In genomic region chr5:14663734-14664269, GRCh38 we compare ENCODE assay signal across 8 cellular contexts. TPM values are rescaled to one million over a fixed set of nuclear protein-coding genes. Genes with fewer than 3 reads are reported as not detected.
A peak's percentile ranks its signal among the peaks of the same experiment; 100 is the strongest.
DNase-seq lines count a peak whose midpoint lies in the region; ATAC-seq, FAIRE-seq and TF ChIP-seq lines count a peak whose summit lies in the region.

No MANE protein-coding gene starts in this region.

- H2BK12ac ChIP-seq in H1 (ENCODE audit: low read depth, low read length): no peak overlapping the region

- no peak for TF ChIP-seq RAD21 in H1 (IDR thresholded peaks at IDR 0.05 in 1 of 2, conservative IDR thresholded peaks at IDR 0.05 in 1 of 2; ENCODE audit: low read depth in 2 of 2, low read length in 2 of 2)

- H3K27me3 ChIP-seq in BE2C (no peaks in the 10 kb centered on the region), H1 (replicated peaks in 1 of 4; ENCODE audit: control insufficient read depth in 3 of 4, extremely low read depth in 1 of 4, insufficient read depth in 3 of 4, low read length in 3 of 4) (peaks cover 0 to 19% (median 14%) of the 10 kb centered on the region in 4 experiments; a peak in 6 of 7 replicates)

- peak overlapping the region; percentile 93 for H4K91ac ChIP-seq in H1 (replicated peaks; ENCODE audit: insufficient read length, low read length)

- H3K9me3 ChIP-seq in BE2C (no peaks in the 10 kb centered on the region), H1 (ENCODE audit: insufficient read depth in 2 of 2, low read depth in 1 of 2, low read length in 1 of 2) (no peaks in the 10 kb centered on the region)

- peak; percentile 18 for ATAC-seq in GM18868 (IDR thresholded peaks at IDR 0.05; ENCODE audit: unreplicated experiment)
- peak; percentile 23 for ATAC-seq in HG03432 (IDR thresholded peaks at IDR 0.05; ENCODE audit: unreplicated experiment)
- no peak for ATAC-seq in HG02973 (IDR thresholded peaks at IDR 0.05; ENCODE audit: unreplicated experiment)

- TF ChIP-seq CTCF in BE2C (IDR thresholded peaks at IDR 0.05; ENCODE audit: low read depth, low read length): no peak
- TF ChIP-seq CTCF in H1 (IDR thresholded peaks at IDR 0.05; ENCODE audit: control extremely low read depth in 1 of 3, insufficient read depth in 1 of 3, low read depth in 1 of 3, low read length in 3 of 3): no peak

- H3K36me3 ChIP-seq in BE2C: peaks cover 2% of the 10 kb centered on the region; the same call in 1 of the 2 replicates
- H3K36me3 ChIP-seq in H1 (ENCODE audit: control insufficient read depth in 2 of 4, insufficient read depth in 4 of 4, low read length in 3 of 4): no peaks in the 10 kb centered on the region

- no peak overlapping the region for H3K23ac ChIP-seq in H1 (ENCODE audit: insufficient read length)

- DNase-seq in BE2C: peak; percentile 14
- peak; percentile 29 for DNase-seq in RPMI8226
- DNase-seq in H1 (ENCODE audit: low read depth in 1 of 2, low spot score in 2 of 2): no peak
- peak; percentile 28 for DNase-seq in myocyte (ENCODE audit: low read depth)
- no peak for DNase-seq in AML-193 (lab: John Stamatoyannopoulos, UW)

- H3K9ac ChIP-seq in H1 (replicated peaks in 1 of 4; ENCODE audit: extremely low read depth in 1 of 4, low read depth in 3 of 4, low read length in 3 of 4): peak overlapping the region; percentile 19 to 87 (median 44)

- no peak for FAIRE-seq in H1 (lab: Jason Lieb, UNC)

- H3K56ac ChIP-seq in H1 (replicated peaks; ENCODE audit: insufficient read length, low read depth, low read length): peak overlapping the region; percentile 62

- H3K27ac ChIP-seq in H1 (ENCODE audit: low read depth, low read length): peak overlapping the region; percentile 30; the same call in 1 of the 2 replicates

- H4K20me1 ChIP-seq in H1 (replicated peaks in 1 of 2; ENCODE audit: control insufficient read depth in 1 of 2, insufficient read depth in 2 of 2, low read length in 2 of 2): peaks cover 0 to 5% of the 10 kb centered on the region in 2 experiments

- peak overlapping the region; percentile 96 for H4K5ac ChIP-seq in H1 (ENCODE audit: insufficient read length, low read depth, low read length)

- H3K18ac ChIP-seq in H1 (ENCODE audit: extremely low read depth, low read length): no peak overlapping the region

- H3K4me1 ChIP-seq in BE2C (peaks cover 6% of the 10 kb centered on the region; the same call in 1 of the 2 replicates), H1 (replicated peaks in 1 of 4; ENCODE audit: control insufficient read depth in 3 of 4, insufficient read depth in 4 of 4, low read length in 3 of 4) (peaks cover 3 to 10% (median 8%) of the 10 kb centered on the region in 4 experiments; a peak in 5 of 7 replicates)

- H2AFZ ChIP-seq in H1 (ENCODE audit: low read length): peak overlapping the region; percentile 92

- no peak overlapping the region for H2AK5ac ChIP-seq in H1 (ENCODE audit: low read depth, low read length)

- no peak overlapping the region for H2BK20ac ChIP-seq in H1 (ENCODE audit: low read length)

- no peak overlapping the region for H3K4ac ChIP-seq in H1 (replicated peaks; ENCODE audit: insufficient read length, low read depth, low read length)

- no peak overlapping the region for H2BK120ac ChIP-seq in H1 (replicated peaks; ENCODE audit: low read depth, low read length)

- POLR2A ChIA-PET in H1 (lab: Charles Lee; ENCODE audit: partially characterized antibody): interaction anchor here (0.7 kb wide), 1 partner anchor 9 kb away, joined by 3 read pairs; no protein-coding TSS in a partner anchor

- WGBS in H1 (ENCODE audit: extremely low coverage in 1 of 2, insufficient coverage in 1 of 2, insufficient read length in 1 of 2, insufficient replicate concordance in 2 of 2, low coverage in 1 of 2, low lambda C conversion rate in 2 of 2, missing lambda C conversion rate in 1 of 2), 2 experiments: 9% methylated on average over 24 of the region's 24 CpGs; no CpG with 5 or more reads in 1 of the 2 experiments

- no peak overlapping the region; the same call in 1 of the 2 replicates for H2BK5ac ChIP-seq in H1 (ENCODE audit: low read depth, low read length)

- no peak for TF ChIP-seq POLR2A in H1 (IDR thresholded peaks at IDR 0.05; ENCODE audit: control extremely low read depth in 1 of 2, low read depth in 2 of 2, low read length in 2 of 2)

- no peak for TF ChIP-seq EP300 in H1 (IDR thresholded peaks at IDR 0.05; ENCODE audit: borderline replicate concordance in 1 of 2, low read depth in 2 of 2, low read length in 2 of 2)

- peaks cover 0 to 29% of the 10 kb centered on the region in 2 experiments; a peak in 2 of 4 replicates for H3K79me2 ChIP-seq in H1 (ENCODE audit: control insufficient read depth in 1 of 2, insufficient read depth in 2 of 2, low read length in 2 of 2)

- peak overlapping the region; percentile 78 for H3K4me3 ChIP-seq in BE2C (ENCODE audit: low read depth, low read length)
- peak overlapping the region; percentile 60 to 75 (median 67) for H3K4me3 ChIP-seq in H1 (ENCODE audit: extremely low read depth in 1 of 4, insufficient read depth in 2 of 4, low read depth in 3 of 4, low read length in 4 of 4)

- peaks cover 6% of the 10 kb centered on the region; the same call in 1 of the 2 replicates for H3K79me1 ChIP-seq in H1 (ENCODE audit: low read depth, low read length)

- peak overlapping the region; percentile 92 to 99 for H3K4me2 ChIP-seq in H1 (ENCODE audit: insufficient read depth in 1 of 2, low read depth in 2 of 2, low read length in 2 of 2)

- no peak overlapping the region for H3K14ac ChIP-seq in H1 (ENCODE audit: insufficient read length)

- CTCF ChIA-PET in H1 (lab: Charles Lee; ENCODE audit: partially characterized antibody): interaction anchor here (1.4 kb wide), 1 partner anchor 15 kb away, joined by 3 read pairs; no protein-coding TSS in a partner anchor

- H2BK15ac ChIP-seq in H1 (ENCODE audit: low read length): peak overlapping the region; percentile 8; the same call in 1 of the 2 replicates

- H4K8ac ChIP-seq in H1 (ENCODE audit: extremely low read depth, insufficient read depth, low read length): peak overlapping the region; percentile 89

- peaks cover 6% of the 10 kb centered on the region; the same call in 1 of the 2 replicates for H3K23me2 ChIP-seq in H1 (ENCODE audit: low read depth, low read length)

TF ChIP-seq in H1, 55 proteins besides CTCF, POLR2A, EP300 and RAD21:
- TF ChIP-seq EZH2 (IDR thresholded peaks at IDR 0.05; ENCODE audit: low read depth, low read length, severe bottlenecking) (peak; percentile 6), SAP30 (IDR thresholded peaks at IDR 0.05; ENCODE audit: insufficient read depth, insufficient replicate concordance, low read length) (no peak), PHF8 (conservative IDR thresholded peaks at IDR 0.05; ENCODE audit: low read depth, low read length) (0 out of 2 replicates have a peak, but pooled peaks have one; percentile 10), NRF1 (IDR thresholded peaks at IDR 0.05; ENCODE audit: low read depth, low read length) (no peak), BCL11A (IDR thresholded peaks at IDR 0.05; ENCODE audit: low read depth in 2 of 2, low read length in 2 of 2) (no peak)

RNA-seq across cellular contexts. Expression of gene OTULIN, which starts 0.7 kb away (rescaled TPM):
- 14.1 TPM for polyA plus RNA-seq in BE2C (2012; ENCODE audit: insufficient read depth, insufficient read length, low read depth)
- total RNA-seq in H1 (2021; fragmentation: NEBNext Ultra II Directional; extraction: Animal tissue kit (Norgen Biotek cat#: 25700)): 30.5 and 34.8 TPM in 2 replicates
- polyA plus RNA-seq in H1 (2011; rRNA removed): 3.8 and 5.2 TPM in 2 replicates
- polyA plus RNA-seq in H1 (2011; cell fraction: cytosol; rRNA removed): 7.0 TPM
- polyA plus RNA-seq in H1 (2011; cell fraction: nucleus; rRNA removed): 6.6 TPM
- polyA plus RNA-seq in H1 (2012, experiment 1 of 2): 8.6 to 17.4 TPM (median 9.4 TPM) in 4 replicates
- 0.71 TPM for polyA plus RNA-seq in H1 (2012, experiment 2 of 2)
- 7.2 TPM for polyA plus RNA-seq in H1 (2013, experiment 1 of 2)
- 6.8 TPM for polyA plus RNA-seq in H1 (2013, experiment 2 of 2)
- 30.6 and 34.9 TPM in 2 replicates for polyA minus RNA-seq in H1 (2011; rRNA and poly(A)+ RNA removed)
- 21.0 TPM for polyA minus RNA-seq in H1 (2011; cell fraction: cytosol; rRNA and poly(A)+ RNA removed)
- polyA minus RNA-seq in H1 (2011; cell fraction: nucleus; rRNA and poly(A)+ RNA removed): 25.4 TPM
- 32.2 and 34.5 TPM in 2 replicates for total RNA-seq in myocyte
- 12.9 TPM for polyA plus RNA-seq in myocyte (2012)

Comparison
In these comparisons a context has a peak if more than half of its experiments do, and no peak if none do; other contexts are left out.
1. DNase-seq: peak in BE2C (single experiment), RPMI8226 (single experiment) and myocyte (single experiment); none in H1 (0 of 2) and AML-193 (0 of 2).